ENCODE assay signal across 18 cellular contexts in the genomic region with DNA sequence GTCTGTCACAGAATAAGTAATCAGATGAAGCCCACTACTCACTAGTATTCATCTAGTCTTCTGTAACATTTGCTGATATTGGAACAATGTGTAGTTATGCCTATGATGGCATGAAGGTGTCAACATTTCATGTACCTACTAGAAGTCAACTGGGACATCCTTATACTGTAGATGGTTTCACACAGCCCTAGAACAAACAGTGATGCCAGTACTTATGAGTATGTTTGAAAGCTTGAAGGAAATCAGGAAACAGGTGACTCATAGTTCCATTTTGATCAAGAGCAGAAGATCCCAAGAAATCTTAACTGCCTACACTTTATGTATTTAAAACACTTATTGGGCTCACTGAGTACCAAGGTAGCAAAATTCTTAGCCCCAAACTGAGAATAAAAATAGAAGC.
A peak's percentile ranks its signal among the peaks of the same experiment; 100 is the strongest.
DNase-seq lines count a peak whose midpoint lies in the region; ATAC-seq, FAIRE-seq and TF ChIP-seq lines count a peak whose summit lies in the region.
"Had no signal": no experiment of that assay in that cellular context is flagged by ENCODE, and none has a peak within 500 bp of the region (broad histone marks: within the 10 kb centered on the region; RNA-seq: fewer than 3 reads in every experiment).

No MANE protein-coding gene starts in this region.

- peak; percentile 53 for DNase-seq in DMS53 (lab: John Stamatoyannopoulos, UW)
- DNase-seq in H54 (ENCODE audit: insufficient read length, low spot score) = no peak
- peak; percentile 18 for DNase-seq in bronchial epithelial cell (ENCODE audit: low read depth)
- no peak for DNase-seq in left lung
- no peak for DNase-seq in SIG-M5 treated with dmso at 0.1 percent for 504 hours (lab: John Stamatoyannopoulos, UW; ENCODE audit: unreplicated experiment)
- DNase-seq in amniotic stem cell (lab: John Stamatoyannopoulos, UW) = no peak
- no peak for DNase-seq in stimulated activated CD4-positive, alpha-beta T cell treated with anti-CD3 and anti-CD28 coated beads, Interleukin-2, amount 100 ng/mL, for 48 hours
- no peak for DNase-seq in heart left ventricle
- DNase-seq: 8988T; CD4-positive, alpha-beta memory T cell; DMS153; DND-41; EL; GOT3; H9 had no signal

- no peaks in the 10 kb centered on the region for H3K4me1 ChIP-seq in left lung
- H3K4me1 ChIP-seq in heart left ventricle = no peaks in the 10 kb centered on the region
- H3K4me1 ChIP-seq: BLaER1 had no signal

- H3K27ac ChIP-seq in left lung (no peak overlapping the region), heart left ventricle (no peak overlapping the region)
- H3K27ac ChIP-seq: BLaER1 had no signal

- no peak overlapping the region for H3K4me3 ChIP-seq in bronchial epithelial cell (ENCODE audit: low read depth, low read length)
- H3K4me3 ChIP-seq in left lung = no peak overlapping the region
- H3K4me3 ChIP-seq in heart left ventricle = no peak overlapping the region
- H3K4me3 ChIP-seq: BLaER1 had no signal

- intact Hi-C loops in left lung (cut with DNase I) (no loop called here), heart left ventricle (cut with DNase I) (no loop called here)

- no peaks in the 10 kb centered on the region for H3K27me3 ChIP-seq in bronchial epithelial cell (ENCODE audit: control insufficient read depth, insufficient read depth, low read length)
- no peaks in the 10 kb centered on the region for H3K27me3 ChIP-seq in left lung
- H3K27me3 ChIP-seq in heart left ventricle = no peaks in the 10 kb centered on the region
- H3K27me3 ChIP-seq: BLaER1 had no signal

- ATAC-seq in left lung = peak; percentile 55
- ATAC-seq in heart left ventricle = no peak

- H3K9me3 ChIP-seq in left lung (peaks cover 0 to 16% of the 10 kb centered on the region in 2 donors), heart left ventricle (peaks cover 0 to 4% (median 0%) of the 10 kb centered on the region in 12 donors)
- H3K9me3 ChIP-seq: BLaER1 had no signal

- peak; percentile 60 for FAIRE-seq in H54 (lab: Jason Lieb, UNC)
- no peak for FAIRE-seq in bronchial epithelial cell (lab: Jason Lieb, UNC)
- FAIRE-seq: GM12891, GM18507 had no signal

- no peak for TF ChIP-seq POLR2A in H54 (IDR thresholded peaks at IDR 0.05; ENCODE audit: low read depth, low read length)
- no peak for TF ChIP-seq POLR2A in heart left ventricle (IDR thresholded peaks at IDR 0.05)

- H3K36me3 ChIP-seq in bronchial epithelial cell (ENCODE audit: control insufficient read depth, insufficient read depth, low read length) = no peaks in the 10 kb centered on the region
- H3K36me3 ChIP-seq in left lung = no peaks in the 10 kb centered on the region
- H3K36me3 ChIP-seq in heart left ventricle = no peaks in the 10 kb centered on the region
- H3K36me3 ChIP-seq: BLaER1 had no signal

- no peak for TF ChIP-seq CTCF in bronchial epithelial cell (IDR thresholded peaks at IDR 0.05; ENCODE audit: insufficient read depth, low read length, severe bottlenecking)
- TF ChIP-seq CTCF in left lung (IDR thresholded peaks at IDR 0.05) = no peak
- TF ChIP-seq CTCF in heart left ventricle (IDR thresholded peaks at IDR 0.05) = no peak

Comparison
In these comparisons a context has a peak if more than half of its experiments do, and no peak if none do; other contexts are left out.
1. DNase-seq: peak in DMS53 (single experiment) and bronchial epithelial cell (single experiment); none in H54 (single experiment), left lung (0 of 2), SIG-M5 treated with dmso at 0.1 percent for 504 hours (single experiment), amniotic stem cell (single experiment), stimulated activated CD4-positive, alpha-beta T cell treated with anti-CD3 and anti-CD28 coated beads, Interleukin-2, amount 100 ng/mL, for 48 hours (0 of 2) and heart left ventricle (0 of 5).